7 cellular contexts compared by ENCODE assay signal in genomic region chr10:26781797-26782196, GRCh38.
DNase-seq lines count a peak whose midpoint lies in the region; ATAC-seq, FAIRE-seq and TF ChIP-seq lines count a peak whose summit lies in the region.

No MANE protein-coding gene starts in this region.

- intact Hi-C loops in breast epithelium (cut with DNase I; ENCODE audit: low total_unique reads): no loop called here

- no peaks in the 10 kb centered on the region for H3K27me3 ChIP-seq in breast epithelium
- no peaks in the 10 kb centered on the region for H3K27me3 ChIP-seq in smooth muscle cell (ENCODE audit: low read depth)
- no peaks in the 10 kb centered on the region for H3K27me3 ChIP-seq in small intestine (ENCODE audit: control insufficient read depth in 2 of 2, insufficient read depth in 2 of 2, low read length in 2 of 2)

- no peaks in the 10 kb centered on the region for H3K9me3 ChIP-seq in breast epithelium
- H3K9me3 ChIP-seq in smooth muscle cell (replicated peaks; ENCODE audit: low read depth): no peaks in the 10 kb centered on the region
- no peaks in the 10 kb centered on the region for H3K9me3 ChIP-seq in small intestine (ENCODE audit: control insufficient read depth, low read depth)

- WGBS in smooth muscle cell (ENCODE audit: low lambda C conversion rate): 88% methylated on average over 2 of the region's 2 CpGs
- WGBS in small intestine, 3 donors: 85 to 96% (median 88%) methylated on average over 2 of the region's 2 CpGs

- no peaks in the 10 kb centered on the region for H3K4me1 ChIP-seq in breast epithelium
- H3K4me1 ChIP-seq in smooth muscle cell (ENCODE audit: low read depth): peaks cover 28% of the 10 kb centered on the region
- H3K4me1 ChIP-seq in small intestine (ENCODE audit: control insufficient read depth in 2 of 2, insufficient read depth in 1 of 2, low read depth in 1 of 2, low read length in 1 of 2): peaks cover 7 to 28% of the 10 kb centered on the region in 2 donors

- TF ChIP-seq POLR2A in breast epithelium (IDR thresholded peaks at IDR 0.05): no peak

- H3K79me2 ChIP-seq in smooth muscle cell (ENCODE audit: low read depth): peaks cover 66% of the 10 kb centered on the region

- no peak for FAIRE-seq in small intestine (lab: Jason Lieb, UNC)

- H3F3A ChIP-seq in smooth muscle cell (ENCODE audit: low read depth): no peaks in the 10 kb centered on the region

- H4K20me1 ChIP-seq in smooth muscle cell (ENCODE audit: low read depth): peaks cover 58% of the 10 kb centered on the region

- no peaks in the 10 kb centered on the region for H3K36me3 ChIP-seq in breast epithelium
- H3K36me3 ChIP-seq in smooth muscle cell (ENCODE audit: low read depth): no peaks in the 10 kb centered on the region
- H3K36me3 ChIP-seq in small intestine (ENCODE audit: control insufficient read depth in 2 of 2, insufficient read depth in 2 of 2, low read length in 2 of 2): no peaks in the 10 kb centered on the region

- peak; percentile 8 for ATAC-seq in GM19397 (IDR thresholded peaks at IDR 0.05; ENCODE audit: unreplicated experiment)
- no peak for ATAC-seq in HG03520 (IDR thresholded peaks at IDR 0.05; ENCODE audit: unreplicated experiment)
- ATAC-seq in HG03439 (IDR thresholded peaks at IDR 0.05; ENCODE audit: unreplicated experiment): no peak

- H3K4me3 ChIP-seq in breast epithelium: no peak overlapping the region
- H3K4me3 ChIP-seq in smooth muscle cell: no peak overlapping the region
- no peak overlapping the region for H3K4me3 ChIP-seq in small intestine (ENCODE audit: low read depth in 1 of 2, low read length in 2 of 2)

- peak overlapping the region; percentile 62 for H3K4me2 ChIP-seq in smooth muscle cell

- DNase-seq in HT1080 (ENCODE audit: low read depth): peak; percentile 23
- DNase-seq in breast epithelium (ENCODE audit: low spot score in 2 of 2): no peak
- DNase-seq in smooth muscle cell (lab: John Stamatoyannopoulos, UW; ENCODE audit: unreplicated experiment): no peak
- DNase-seq in small intestine: no peak

- H2AFZ ChIP-seq in smooth muscle cell (ENCODE audit: low read depth): no peak overlapping the region

- H3K27ac ChIP-seq in breast epithelium (peak overlapping the region; percentile 56 to 79), smooth muscle cell (ENCODE audit: low read depth) (peak overlapping the region; percentile 94), small intestine (ENCODE audit: low read depth in 1 of 2, low read length in 1 of 2) (no peak overlapping the region)

- TF ChIP-seq CTCF in breast epithelium (IDR thresholded peaks at IDR 0.05) (no peak), smooth muscle cell (IDR thresholded peaks at IDR 0.05; ENCODE audit: borderline replicate concordance, insufficient read depth, poor library complexity, severe bottlenecking) (no peak)

- H3K9ac ChIP-seq in smooth muscle cell (ENCODE audit: low read depth): peak overlapping the region; percentile 86

Comparison
In these comparisons a context has a peak if more than half of its experiments do, and no peak if none do; other contexts are left out.
1. H3K27ac ChIP-seq: peak in breast epithelium (2 of 2) and smooth muscle cell (single experiment); none in small intestine (0 of 2).